Comparison of ENCODE assay signal across 20 cellular contexts in the genomic region with DNA sequence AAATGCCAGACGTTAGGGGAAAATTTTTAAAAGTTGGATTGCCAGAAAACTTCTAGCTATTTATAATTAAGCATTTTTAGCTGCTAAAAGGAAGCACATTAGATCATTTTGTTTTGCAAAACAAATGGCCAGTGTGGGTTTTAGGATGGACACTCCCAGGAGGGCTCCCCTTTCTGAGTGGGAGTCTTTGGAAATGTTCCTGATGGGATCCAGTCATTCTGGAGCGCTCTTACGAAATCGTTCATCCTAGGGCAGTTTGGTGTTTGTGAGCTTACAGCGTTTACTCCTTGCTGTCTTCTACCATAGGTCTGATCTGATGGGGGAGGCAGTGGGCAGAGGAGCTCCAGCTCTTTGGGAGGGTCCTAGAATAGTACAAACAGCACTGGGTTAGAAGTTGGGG. TPM values are rescaled to one million over a fixed set of nuclear protein-coding genes. Genes with fewer than 3 reads are reported as not detected.
"Had no signal": no experiment of that assay in that cellular context is flagged by ENCODE, and none has a peak within 500 bp of the region (broad histone marks: within the 10 kb centered on the region; RNA-seq: fewer than 3 reads in every experiment).

No MANE protein-coding gene starts in this region.

- H3K9me3 ChIP-seq: neutrophil had no signal

- H3K36me3 ChIP-seq: neutrophil had no signal

- DNase-seq: activated B cell treated with CpG ODN at 0.5 μM for 24 hours; activated CD4-positive, alpha-beta T cell treated with anti-CD3 and anti-CD28 coated beads, Interleukin-2, amount 10 ng/mL, durations not matched to agents 24 days and 14 days; activated CD8-positive, alpha-beta memory T cell treated with anti-CD3 and anti-CD28 coated beads, Interleukin-2, amount 50 U/mL, for 4 hours; activated CD8-positive, alpha-beta T cell treated with anti-CD3 and anti-CD28 coated beads, Interleukin-2, amount 10 ng/mL, durations not matched to agents 7 days and 5 days; activated gamma-delta T cell treated with Interleukin-2 at 50 U/mL for 16 hours; activated T-cell treated with anti-CD3 and anti-CD28 coated beads, Interleukin-2, amount 50 U/mL, for 72 hours; dermis blood vessel endothelial cell; effector memory CD8-positive, alpha-beta T cell; glutamatergic neuron; naive thymus-derived CD4-positive, alpha-beta T cell; posterior cingulate gyrus; retina; stimulated activated CD4-positive, alpha-beta T cell treated with anti-CD3 and anti-CD28 coated beads, Interleukin-4, amount 100 ng/mL, for 4 hours; stimulated activated CD8-positive, alpha-beta memory T cell treated with anti-CD3 and anti-CD28 coated beads, Interleukin-4, amount 100 ng/mL, for 48 hours; stimulated activated naive CD4-positive, alpha-beta T cell treated with Interleukin-2 at 50 U/mL for 16 hours; trophoblast cell had no signal

- ATAC-seq: activated CD8-positive, alpha-beta T cell treated with anti-CD3 and anti-CD28 coated beads, Interleukin-2, amount 10 ng/mL, durations not matched to agents 7 days and 5 days; activated T-cell treated with anti-CD3 and anti-CD28 coated beads, Interleukin-2, amount 50 U/mL, for 72 hours; effector memory CD8-positive, alpha-beta T cell; naive thymus-derived CD4-positive, alpha-beta T cell had no signal

- H3K27ac ChIP-seq: epithelial cell of prostate, neutrophil, skin epidermis had no signal

- H3K4me3 ChIP-seq: skin epidermis had no signal

RNA-seq across cellular contexts. Expression of gene GNAS-AS1, which starts 16.5 kb away (rescaled TPM):
- total RNA-seq: dermis blood vessel endothelial cell, lung microvascular endothelial cell had no signal
- polyA plus RNA-seq: naive thymus-derived CD4-positive, alpha-beta T cell had no signal
